ENCODE assay signal across 16 cellular contexts in genomic region chr1:87129606-87130005, GRCh38.
DNase-seq lines count a peak whose midpoint lies in the region; ATAC-seq and TF ChIP-seq lines count a peak whose summit lies in the region.
"Had no signal": no experiment of that assay in that cellular context is flagged by ENCODE, and none has a peak within 500 bp of the region (broad histone marks: within the 10 kb centered on the region; RNA-seq: fewer than 3 reads in every experiment).

No MANE protein-coding gene starts in this region.

- H3K27ac ChIP-seq in thyroid gland (peak overlapping the region; percentile 19 to 49 (median 24)), hepatocyte (no peak overlapping the region)
- H3K27ac ChIP-seq: brain microvascular endothelial cell had no signal

- H3K36me3 ChIP-seq in thyroid gland (no peaks in the 10 kb centered on the region), hepatocyte (replicated peaks; ENCODE audit: insufficient read depth, low read depth) (no peaks in the 10 kb centered on the region)
- H3K36me3 ChIP-seq: brain microvascular endothelial cell had no signal

- peak overlapping the region; percentile 46 to 62 (median 62) for H3K4me3 Mint-ChIP-seq in nephron
- H3K4me3 Mint-ChIP-seq: activated naive CD4-positive, alpha-beta T cell treated with anti-CD3 and anti-CD28 coated beads for 36 hours; B cell had no signal

- H3K4me1 ChIP-seq in thyroid gland (peaks cover 0 to 3% of the 10 kb centered on the region in 2 donors), hepatocyte (ENCODE audit: insufficient read depth) (no peaks in the 10 kb centered on the region)

- TF ChIP-seq CTCF in fibroblast of mammary gland (conservative IDR thresholded peaks at IDR 0.05; ENCODE audit: control insufficient read depth, insufficient read depth, low read depth, low read length), result no peak
- TF ChIP-seq CTCF in nephron (IDR thresholded peaks at IDR 0.05; ENCODE audit: unreplicated experiment in 3 of 3), result no peak
- no peak for TF ChIP-seq CTCF in thyroid gland (IDR thresholded peaks at IDR 0.05)
- TF ChIP-seq CTCF in GM20000 (IDR thresholded peaks at IDR 0.05; ENCODE audit: extremely low read depth, missing control alignments), result no peak
- no peak for TF ChIP-seq CTCF in hepatocyte (IDR thresholded peaks at IDR 0.05; ENCODE audit: poor library complexity)

- H3K9me3 ChIP-seq in thyroid gland (no peaks in the 10 kb centered on the region), hepatocyte (ENCODE audit: low read depth) (no peaks in the 10 kb centered on the region)

- no peaks in the 10 kb centered on the region for H3K27me3 ChIP-seq in thyroid gland
- H3K27me3 ChIP-seq in hepatocyte, result no peaks in the 10 kb centered on the region
- H3K27me3 ChIP-seq: brain microvascular endothelial cell had no signal

- peak overlapping the region; percentile 61 to 84 (median 82) for H3K27ac Mint-ChIP-seq in nephron
- H3K27ac Mint-ChIP-seq: activated naive CD4-positive, alpha-beta T cell treated with anti-CD3 and anti-CD28 coated beads for 36 hours; B cell had no signal

- H3K4me2 ChIP-seq in hepatocyte, result no peak overlapping the region

- peaks cover 40% of the 10 kb centered on the region for H3K27me3 Mint-ChIP-seq in nephron (ENCODE audit: low read depth)

- intact Hi-C loops in thyroid gland (cut with DNase I), result no loop called here

- no peaks in the 10 kb centered on the region for H3K36me3 Mint-ChIP-seq in nephron (ENCODE audit: low read depth)

- no peaks in the 10 kb centered on the region for H3K9me3 Mint-ChIP-seq in nephron
- H3K9me3 Mint-ChIP-seq: activated naive CD4-positive, alpha-beta T cell treated with anti-CD3 and anti-CD28 coated beads for 36 hours had no signal

- no peaks in the 10 kb centered on the region for H3K9me2 ChIP-seq in hepatocyte (replicated peaks; ENCODE audit: insufficient read depth)

- peaks cover 29% of the 10 kb centered on the region for H3K4me1 Mint-ChIP-seq in nephron

- H3K4me3 ChIP-seq in fibroblast of mammary gland (ENCODE audit: control insufficient read depth, low read depth, low read length) (peak overlapping the region; percentile 10), thyroid gland (replicated peaks in 1 of 3) (no peak overlapping the region), hepatocyte (no peak overlapping the region)

- H4K20me1 ChIP-seq in hepatocyte (ENCODE audit: insufficient read depth, poor library complexity, severe bottlenecking), result no peaks in the 10 kb centered on the region

- TF ChIP-seq POLR2A in thyroid gland (IDR thresholded peaks at IDR 0.05), result peak in 1 of 2 donors; percentile 5

- ATAC-seq in HG02840 (IDR thresholded peaks at IDR 0.05; ENCODE audit: low FRiP score, unreplicated experiment), result no peak

- H3K79me2 ChIP-seq in hepatocyte, result no peaks in the 10 kb centered on the region

- DNase-seq in OCI-M1 (lab: John Stamatoyannopoulos, UW) (peak; percentile 27), fibroblast of mammary gland (ENCODE audit: low read depth) (peak; percentile 72), thyroid gland (no peak), GM20000 (ENCODE audit: low spot score) (no peak), hepatocyte (ENCODE audit: low spot score) (no peak), HPDE6-E6E7 (ENCODE audit: extremely low spot score) (no peak)
- DNase-seq: activated naive CD4-positive, alpha-beta T cell treated with anti-CD3 and anti-CD28 coated beads for 36 hours; brain microvascular endothelial cell; effector CD8-positive, alpha-beta T cell; NCI-H1694 treated with DMSO at 0.1 percent for 48 hours; nucleus accumbens; SHP77; stimulated activated naive CD4-positive, alpha-beta T cell had no signal

- no peak overlapping the region for H2AFZ ChIP-seq in hepatocyte

- 68 to 77% methylated on average over 8 of the region's 8 CpGs for WGBS in thyroid gland, 2 donors
- WGBS in hepatocyte (ENCODE audit: low lambda C conversion rate, missing lambda C conversion rate), result 85% methylated on average over 8 of the region's 8 CpGs

Comparison
In these comparisons a context has a peak if more than half of its experiments do, and no peak if none do; other contexts are left out.
1. DNase-seq: peak in OCI-M1 (single experiment) and fibroblast of mammary gland (single experiment); none in thyroid gland (0 of 2), GM20000 (single experiment), hepatocyte (single experiment) and HPDE6-E6E7 (single experiment).